ENCODE assay signal across 22 cellular contexts in genomic region chr1:92850019-92850418, GRCh38.
"Had no signal": no experiment of that assay in that cellular context is flagged by ENCODE, and none has a peak within 500 bp of the region (broad histone marks: within the 10 kb centered on the region; RNA-seq: fewer than 3 reads in every experiment).

No MANE protein-coding gene starts in this region.

- H3K4me1 ChIP-seq: lower lobe of right lung had no signal

- H3K4me3 Mint-ChIP-seq: immature natural killer cell, mesothelial cell of epicardium had no signal

- H3K9me3 ChIP-seq: esophagus muscularis mucosa, gastroesophageal sphincter, lower lobe of right lung, mucosa of descending colon had no signal

- H3K36me3 ChIP-seq: lower lobe of right lung had no signal

- H3K27ac Mint-ChIP-seq: immature natural killer cell, mesothelial cell of epicardium had no signal

- H3K27me3 ChIP-seq: dorsolateral prefrontal cortex, esophagus muscularis mucosa, foreskin keratinocyte, gastroesophageal sphincter, heart left ventricle, hepatocyte had no signal

- DNase-seq: dermis blood vessel endothelial cell; dorsolateral prefrontal cortex; effector CD4-positive, alpha-beta T cell; effector memory CD4-positive, alpha-beta T cell; foreskin keratinocyte; heart left ventricle; hypothalamus; immature natural killer cell; islet precursor cell; kidney; kidney glomerular epithelial cell; left colon; left ventricle myocardium superior; lower lobe of right lung; mesenchymal stem cell; mucosa of descending colon had no signal

- ATAC-seq: foreskin keratinocyte, gastroesophageal sphincter, heart left ventricle, left colon, left lobe of liver, left ventricle myocardium superior, lower lobe of right lung, mucosa of descending colon had no signal

- H3K27ac ChIP-seq: coronary artery, dorsolateral prefrontal cortex, esophagus muscularis mucosa, foreskin keratinocyte, gastroesophageal sphincter, heart left ventricle, hepatocyte, lower lobe of right lung had no signal

- H3K9me3 Mint-ChIP-seq: immature natural killer cell had no signal

- H3K4me3 ChIP-seq: coronary artery, dorsolateral prefrontal cortex, esophagus muscularis mucosa, gastroesophageal sphincter, heart left ventricle, hepatocyte, lower lobe of right lung, mucosa of descending colon had no signal
